In the genomic region with DNA sequence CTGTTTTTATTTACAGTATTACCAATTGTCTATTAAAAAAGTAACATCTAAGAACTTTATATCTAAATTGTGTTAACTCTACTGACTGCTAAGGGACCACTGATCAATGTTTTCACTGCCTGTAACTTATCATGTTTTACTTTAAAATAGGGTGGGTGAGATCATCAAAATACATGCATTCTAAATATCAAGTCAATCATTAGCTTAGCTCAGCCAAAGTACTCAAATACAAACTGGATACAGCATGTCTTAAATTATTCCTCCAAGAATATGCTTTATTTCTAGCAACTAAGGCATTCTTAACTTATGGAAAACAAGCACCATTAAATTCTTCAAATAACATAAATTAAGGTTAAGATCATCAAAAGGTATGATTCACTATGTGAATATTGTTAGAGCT, we compare ENCODE assay signal across 36 cellular contexts.
"Had no signal": no experiment of that assay in that cellular context is flagged by ENCODE, and none has a peak within 500 bp of the region (broad histone marks: within the 10 kb centered on the region; RNA-seq: fewer than 3 reads in every experiment).

No MANE protein-coding gene starts in this region.

- H3K4me3 ChIP-seq: MG63, Peyer's patch had no signal

- FAIRE-seq: astrocyte, bronchial epithelial cell had no signal

- H3K27ac Mint-ChIP-seq: activated B cell treated with CpG ODN at 0.5 μM for 24 hours; activated CD4-positive, alpha-beta memory T cell treated with anti-CD3 and anti-CD28 coated beads for 36 hours; activated CD8-positive, alpha-beta memory T cell treated with anti-CD3 and anti-CD28 coated beads, Interleukin-2, amount 10 ng/mL, durations not matched to agents 7 days and 5 days; activated naive CD8-positive, alpha-beta T cell treated with anti-CD3 and anti-CD28 coated beads, Interleukin-2, amount 10 ng/mL, durations not matched to agents 7 days and 5 days; brain had no signal

- H3K27me3 Mint-ChIP-seq: activated B cell treated with CpG ODN at 0.5 μM for 24 hours; activated CD4-positive, alpha-beta memory T cell treated with anti-CD3 and anti-CD28 coated beads for 36 hours; activated CD8-positive, alpha-beta memory T cell treated with anti-CD3 and anti-CD28 coated beads, Interleukin-2, amount 10 ng/mL, durations not matched to agents 7 days and 5 days; activated naive CD8-positive, alpha-beta T cell treated with anti-CD3 and anti-CD28 coated beads, Interleukin-2, amount 10 ng/mL, durations not matched to agents 7 days and 5 days had no signal

- ATAC-seq: activated CD8-positive, alpha-beta memory T cell treated with anti-CD3 and anti-CD28 coated beads, Interleukin-2, amount 10 ng/mL, durations not matched to agents 7 days and 5 days; PC-3 had no signal

- H3K4me1 ChIP-seq: Peyer's patch had no signal

- H3K4me3 Mint-ChIP-seq: activated B cell treated with CpG ODN at 0.5 μM for 24 hours; activated CD4-positive, alpha-beta memory T cell treated with anti-CD3 and anti-CD28 coated beads for 36 hours; activated CD8-positive, alpha-beta memory T cell treated with anti-CD3 and anti-CD28 coated beads, Interleukin-2, amount 10 ng/mL, durations not matched to agents 7 days and 5 days; activated naive CD8-positive, alpha-beta T cell treated with anti-CD3 and anti-CD28 coated beads, Interleukin-2, amount 10 ng/mL, durations not matched to agents 7 days and 5 days; brain had no signal

- H3K9me3 Mint-ChIP-seq: brain had no signal

- H3K9me3 ChIP-seq: MG63, Peyer's patch had no signal

- H3K36me3 ChIP-seq: MG63, Peyer's patch had no signal

- H3K27me3 ChIP-seq: MG63, Peyer's patch had no signal

- H3K4me1 Mint-ChIP-seq: activated B cell treated with CpG ODN at 0.5 μM for 24 hours; activated CD8-positive, alpha-beta memory T cell treated with anti-CD3 and anti-CD28 coated beads, Interleukin-2, amount 10 ng/mL, durations not matched to agents 7 days and 5 days; activated naive CD8-positive, alpha-beta T cell treated with anti-CD3 and anti-CD28 coated beads, Interleukin-2, amount 10 ng/mL, durations not matched to agents 7 days and 5 days; brain had no signal

- DNase-seq: activated B cell treated with CpG ODN at 0.5 μM for 24 hours; activated CD4-positive, alpha-beta memory T cell treated with anti-CD3 and anti-CD28 coated beads for 36 hours; activated CD4-positive, alpha-beta T cell treated with anti-CD3 and anti-CD28 coated beads for 4 hours; activated CD4-positive, alpha-beta T cell treated with anti-CD3 and anti-CD28 coated beads, Interleukin-2, amount 50 U/mL, for 1 hour; activated CD4-positive, CD25-positive, alpha-beta regulatory T cell treated with anti-CD3 and anti-CD28 coated beads, Interleukin-2, amount 50 U/mL, for 72 hours; activated CD8-positive, alpha-beta memory T cell treated with anti-CD3 and anti-CD28 coated beads for 24 hours; activated CD8-positive, alpha-beta memory T cell treated with anti-CD3 and anti-CD28 coated beads, Interleukin-2, amount 10 ng/mL, durations not matched to agents 7 days and 5 days; activated CD8-positive, alpha-beta memory T cell treated with anti-CD3 and anti-CD28 coated beads, Interleukin-2, amount 50 U/mL, for 48 hours; activated effector memory CD4-positive, alpha-beta T cell treated with Interleukin-2 at 50 U/mL for 16 hours; activated naive CD4-positive, alpha-beta T cell; activated naive CD4-positive, alpha-beta T cell treated with anti-CD3 and anti-CD28 coated beads, Interleukin-2, amount 50 U/mL, for 16 hours; activated naive CD8-positive, alpha-beta T cell treated with anti-CD3 and anti-CD28 coated beads, Interleukin-2, amount 10 ng/mL, durations not matched to agents 7 days and 5 days; activated T-cell treated with anti-CD3 and anti-CD28 coated beads, Interleukin-2, amount 50 U/mL, for 48 hours; caudate nucleus; cerebellar nuclear complex; Kasumi-1; MG63; NCI-H1048; NCI-H1436 treated with DMSO at 0.1 percent for 48 hours; NCI-H1694 treated with DMSO at 0.1 percent for 48 hours; NCI-H2029; NCI-H345; NCI-H524 treated with DMSO at 0.1 percent for 48 hours; NCI-H748 treated with DMSO at 0.1 percent for 48 hours; NK-92 treated with Interleukin-12 subunit alpha and Interleukin-12 subunit beta, amount 100 ng/mL, for 24 hours; PC-3; Peyer's patch; Right ventricle myocardium superior; SW 1271; T-helper 1 cell; T-helper 2 cell; T-helper 9 cell had no signal

- H3K27ac ChIP-seq: Peyer's patch, VCaP had no signal

- H3K36me3 Mint-ChIP-seq: activated CD4-positive, alpha-beta memory T cell treated with anti-CD3 and anti-CD28 coated beads for 36 hours; activated CD8-positive, alpha-beta memory T cell treated with anti-CD3 and anti-CD28 coated beads, Interleukin-2, amount 10 ng/mL, durations not matched to agents 7 days and 5 days; activated naive CD8-positive, alpha-beta T cell treated with anti-CD3 and anti-CD28 coated beads, Interleukin-2, amount 10 ng/mL, durations not matched to agents 7 days and 5 days; brain had no signal
